Comparison of ENCODE assay signal across 18 cellular contexts in genomic region chr1:12495725-12496124, GRCh38.
DNase-seq lines count a peak whose midpoint lies in the region; ATAC-seq and TF ChIP-seq lines count a peak whose summit lies in the region.
"Had no signal": no experiment of that assay in that cellular context is flagged by ENCODE, and none has a peak within 500 bp of the region (broad histone marks: within the 10 kb centered on the region; RNA-seq: fewer than 3 reads in every experiment).

No MANE protein-coding gene starts in this region.

- H3K9me3 Mint-ChIP-seq in naive thymus-derived CD4-positive, alpha-beta T cell: no peaks in the 10 kb centered on the region
- H3K9me3 Mint-ChIP-seq in natural killer cell treated with Interleukin-12 subunit alpha and Interleukin-12 subunit beta and Interleukin-15 and Interleukin-18, amount 100 ng/mL, for 72 hours: no peaks in the 10 kb centered on the region
- H3K9me3 Mint-ChIP-seq: activated CD4-positive, alpha-beta memory T cell treated with anti-CD3 and anti-CD28 coated beads, Interleukin-2, amount 10 ng/mL, durations not matched to agents 7 days and 5 days had no signal

- H3K36me3 ChIP-seq in esophagus squamous epithelium: peaks cover 0 to 76% (median 0%) of the 10 kb centered on the region in 3 donors
- H3K36me3 ChIP-seq in naive thymus-derived CD4-positive, alpha-beta T cell (ENCODE audit: control insufficient read depth in 2 of 3, insufficient read depth in 3 of 3, low read length in 3 of 3): peaks cover 6 to 37% (median 8%) of the 10 kb centered on the region in 3 experiments
- peaks cover 8% of the 10 kb centered on the region for H3K36me3 ChIP-seq in thymus (ENCODE audit: control insufficient read depth, insufficient read depth)
- peaks cover 3% of the 10 kb centered on the region for H3K36me3 ChIP-seq in mammary epithelial cell (ENCODE audit: insufficient read depth, low read length)

- H3K4me1 ChIP-seq in esophagus squamous epithelium (peaks cover 0 to 10% (median 0%) of the 10 kb centered on the region in 3 donors), thymus (ENCODE audit: control insufficient read depth, insufficient read depth, low read length) (peaks cover 3% of the 10 kb centered on the region), mammary epithelial cell (ENCODE audit: insufficient read depth, low read length) (no peaks in the 10 kb centered on the region)
- peaks cover 0 to 7% of the 10 kb centered on the region in 2 donors for H3K4me1 ChIP-seq in naive thymus-derived CD4-positive, alpha-beta T cell (ENCODE audit: control insufficient read depth in 2 of 2, insufficient read depth in 2 of 2, low read length in 2 of 2)

- no peak for ATAC-seq in naive thymus-derived CD4-positive, alpha-beta T cell
- no peak for ATAC-seq in natural killer cell treated with Interleukin-12 subunit alpha and Interleukin-12 subunit beta and Interleukin-15 and Interleukin-18, amount 100 ng/mL, for 72 hours

- 94 to 99% methylated on average over 11 of the region's 11 CpGs for whole genome bisulfite sequencing in esophagus squamous epithelium, 2 donors
- 95% methylated on average over 11 of the region's 11 CpGs for WGBS in thymus
- over 99% methylated on average over 11 of the region's 11 CpGs for WGBS in mammary epithelial cell (ENCODE audit: low coverage, missing lambda C conversion rate)

- H3K9me3 ChIP-seq in esophagus squamous epithelium: no peaks in the 10 kb centered on the region
- no peaks in the 10 kb centered on the region for H3K9me3 ChIP-seq in naive thymus-derived CD4-positive, alpha-beta T cell (ENCODE audit: control insufficient read depth in 2 of 3, low read length in 3 of 3)
- H3K9me3 ChIP-seq in thymus (ENCODE audit: control insufficient read depth): no peaks in the 10 kb centered on the region
- no peaks in the 10 kb centered on the region for H3K9me3 ChIP-seq in mammary epithelial cell (replicated peaks; ENCODE audit: insufficient read depth, low read length)

- H2AFZ ChIP-seq in mammary epithelial cell (ENCODE audit: low read depth, low read length): no peak overlapping the region

- CTCF ChIA-PET in naive thymus-derived CD4-positive, alpha-beta T cell (lab: Charles Lee): no interaction called here
- CTCF ChIA-PET in mammary epithelial cell (lab: Charles Lee; ENCODE audit: low non-redundant PET): no interaction called here

- peak overlapping the region in 8 of 9 donors; percentile 60 to 90 (median 76) for H3K27ac Mint-ChIP-seq in naive thymus-derived CD4-positive, alpha-beta T cell
- peak overlapping the region in 1 of 2 donors; percentile 66 for H3K27ac Mint-ChIP-seq in natural killer cell treated with Interleukin-12 subunit alpha and Interleukin-12 subunit beta and Interleukin-15 and Interleukin-18, amount 100 ng/mL, for 72 hours
- H3K27ac Mint-ChIP-seq: activated CD4-positive, alpha-beta memory T cell treated with anti-CD3 and anti-CD28 coated beads, Interleukin-2, amount 10 ng/mL, durations not matched to agents 7 days and 5 days had no signal

- H3K27ac ChIP-seq in esophagus squamous epithelium (peak overlapping the region in 3 of 4 donors; percentile 15 to 61 (median 59)), thymus (ENCODE audit: low read depth) (peak overlapping the region; percentile 31), mammary epithelial cell (ENCODE audit: insufficient read depth, low read depth, low read length) (no peak overlapping the region)
- H3K27ac ChIP-seq in naive thymus-derived CD4-positive, alpha-beta T cell (ENCODE audit: low read depth, low read length): no peak overlapping the region

- in situ Hi-C loops in mammary epithelial cell (cut with MboI; ENCODE audit: low sequenced_read_pairs in 2 of 2): loop anchor here in 1 of 2 donors (25.0 kb wide), 1 partner anchor 117 kb away; the partner anchor contains the start of gene DHRS3

- POLR2A ChIA-PET in naive thymus-derived CD4-positive, alpha-beta T cell (lab: Charles Lee): interaction anchor here (1.6 to 2.2 kb wide), 3 partner anchors 11 to 16 kb away, joined by 4 to 5 read pairs (median 4); no protein-coding TSS in a partner anchor

- dilution Hi-C loops in mammary epithelial cell (cut with HindIII; ENCODE audit: low sequenced_read_pairs): no loop called here

- no peak for TF ChIP-seq CTCF in esophagus squamous epithelium (IDR thresholded peaks at IDR 0.05)
- no peak for TF ChIP-seq CTCF in mammary epithelial cell (conservative IDR thresholded peaks at IDR 0.05 in 1 of 2, IDR thresholded peaks at IDR 0.05 in 1 of 2; ENCODE audit: extremely low read depth in 1 of 2, insufficient read depth in 1 of 2, low read depth in 1 of 2, low read length in 2 of 2)

- H3K27me3 ChIP-seq in esophagus squamous epithelium (no peaks in the 10 kb centered on the region), thymus (ENCODE audit: control insufficient read depth, insufficient read depth) (no peaks in the 10 kb centered on the region), mammary epithelial cell (ENCODE audit: insufficient read depth, low read length) (no peaks in the 10 kb centered on the region)
- H3K27me3 ChIP-seq in naive thymus-derived CD4-positive, alpha-beta T cell (ENCODE audit: control insufficient read depth in 2 of 2, insufficient read depth in 2 of 2, low read length in 2 of 2): no peaks in the 10 kb centered on the region

- TF ChIP-seq POLR2A in esophagus squamous epithelium (IDR thresholded peaks at IDR 0.05): no peak

- H3K9ac ChIP-seq in mammary epithelial cell (ENCODE audit: insufficient read depth, low read length): no peak overlapping the region

- DNase-seq in SK-N-DZ (ENCODE audit: low spot score) (peak; percentile 30), esophagus squamous epithelium (lab: John Stamatoyannopoulos, UW) (no peak), mammary epithelial cell (no peak), CD1c-positive myeloid dendritic cell (ENCODE audit: extremely low spot score) (no peak), NCI-H69 (lab: John Stamatoyannopoulos, UW) (no peak)
- DNase-seq in naive thymus-derived CD4-positive, alpha-beta T cell: no peak
- DNase-seq in natural killer cell treated with Interleukin-12 subunit alpha and Interleukin-12 subunit beta and Interleukin-15 and Interleukin-18, amount 100 ng/mL, for 72 hours (ENCODE audit: low spot score): no peak
- DNase-seq: activated CD4-positive, alpha-beta memory T cell treated with anti-CD3 and anti-CD28 coated beads, Interleukin-2, amount 10 ng/mL, durations not matched to agents 7 days and 5 days; activated T-cell treated with anti-CD3 and anti-CD28 coated beads, Interleukin-2, amount 50 U/mL, for 48 hours; AML-193; cerebellar nuclear complex; midbrain; NCI-H1417; NCI-H2227 treated with DMSO at 0.1 percent for 48 hours; SHP77; stimulated activated naive CD4-positive, alpha-beta T cell treated with Interleukin-2 at 50 U/mL for 16 hours; T-helper 9 cell had no signal

- H3K4me3 ChIP-seq in esophagus squamous epithelium (no peak overlapping the region), thymus (ENCODE audit: low read length) (no peak overlapping the region), mammary epithelial cell (replicated peaks in 1 of 3; ENCODE audit: insufficient read depth in 1 of 3, low read depth in 2 of 3, low read length in 3 of 3) (no peak overlapping the region)
- no peak overlapping the region for H3K4me3 ChIP-seq in naive thymus-derived CD4-positive, alpha-beta T cell (ENCODE audit: low read length)

- peaks cover 2 to 37% (median 30%) of the 10 kb centered on the region in 7 donors for H3K4me1 Mint-ChIP-seq in naive thymus-derived CD4-positive, alpha-beta T cell
- peaks cover 0 to 5% of the 10 kb centered on the region in 2 donors for H3K4me1 Mint-ChIP-seq in natural killer cell treated with Interleukin-12 subunit alpha and Interleukin-12 subunit beta and Interleukin-15 and Interleukin-18, amount 100 ng/mL, for 72 hours (ENCODE audit: low read depth in 2 of 2)
- H3K4me1 Mint-ChIP-seq: activated CD4-positive, alpha-beta memory T cell treated with anti-CD3 and anti-CD28 coated beads, Interleukin-2, amount 10 ng/mL, durations not matched to agents 7 days and 5 days had no signal

- peaks cover 16 to 62% (median 40%) of the 10 kb centered on the region in 5 donors for H3K36me3 Mint-ChIP-seq in naive thymus-derived CD4-positive, alpha-beta T cell
- peaks cover 19% of the 10 kb centered on the region for H3K36me3 Mint-ChIP-seq in natural killer cell treated with Interleukin-12 subunit alpha and Interleukin-12 subunit beta and Interleukin-15 and Interleukin-18, amount 100 ng/mL, for 72 hours

- H4K20me1 ChIP-seq in mammary epithelial cell (ENCODE audit: insufficient read depth, low read length): no peaks in the 10 kb centered on the region

- no peaks in the 10 kb centered on the region for H3K79me2 ChIP-seq in mammary epithelial cell (ENCODE audit: insufficient read depth, low read length)

- H3K4me3 Mint-ChIP-seq in naive thymus-derived CD4-positive, alpha-beta T cell: peak overlapping the region in 7 of 10 donors; percentile 24 to 61 (median 57)
- H3K4me3 Mint-ChIP-seq in natural killer cell treated with Interleukin-12 subunit alpha and Interleukin-12 subunit beta and Interleukin-15 and Interleukin-18, amount 100 ng/mL, for 72 hours: no peak overlapping the region
- H3K4me3 Mint-ChIP-seq: activated CD4-positive, alpha-beta memory T cell treated with anti-CD3 and anti-CD28 coated beads, Interleukin-2, amount 10 ng/mL, durations not matched to agents 7 days and 5 days had no signal

- intact Hi-C loops in esophagus squamous epithelium (cut with DNase I) (no loop called here), mammary epithelial cell (cut with micrococcal nuclease) (no loop called here)
- intact Hi-C loops in naive thymus-derived CD4-positive, alpha-beta T cell (cut with micrococcal nuclease): no loop called here

- no peaks in the 10 kb centered on the region for H3K27me3 Mint-ChIP-seq in naive thymus-derived CD4-positive, alpha-beta T cell
- H3K27me3 Mint-ChIP-seq in natural killer cell treated with Interleukin-12 subunit alpha and Interleukin-12 subunit beta and Interleukin-15 and Interleukin-18, amount 100 ng/mL, for 72 hours: no peaks in the 10 kb centered on the region
- H3K27me3 Mint-ChIP-seq: activated CD4-positive, alpha-beta memory T cell treated with anti-CD3 and anti-CD28 coated beads, Interleukin-2, amount 10 ng/mL, durations not matched to agents 7 days and 5 days had no signal

- no peak overlapping the region for H3K4me2 ChIP-seq in mammary epithelial cell (ENCODE audit: insufficient read depth, low read depth, low read length)

- BruUV-seq in mammary epithelial cell (replicated peaks; lab: Mats Ljungman, UMichigan): no TSS peak

Comparison
In these comparisons a context has a peak if more than half of its experiments do, and no peak if none do; other contexts are left out.
1. H3K27ac ChIP-seq: peak in esophagus squamous epithelium (3 of 4) and thymus (single experiment); none in naive thymus-derived CD4-positive, alpha-beta T cell (single experiment) and mammary epithelial cell (single experiment).